Comparison of ENCODE assay signal across 21 cellular contexts in the genomic region with DNA sequence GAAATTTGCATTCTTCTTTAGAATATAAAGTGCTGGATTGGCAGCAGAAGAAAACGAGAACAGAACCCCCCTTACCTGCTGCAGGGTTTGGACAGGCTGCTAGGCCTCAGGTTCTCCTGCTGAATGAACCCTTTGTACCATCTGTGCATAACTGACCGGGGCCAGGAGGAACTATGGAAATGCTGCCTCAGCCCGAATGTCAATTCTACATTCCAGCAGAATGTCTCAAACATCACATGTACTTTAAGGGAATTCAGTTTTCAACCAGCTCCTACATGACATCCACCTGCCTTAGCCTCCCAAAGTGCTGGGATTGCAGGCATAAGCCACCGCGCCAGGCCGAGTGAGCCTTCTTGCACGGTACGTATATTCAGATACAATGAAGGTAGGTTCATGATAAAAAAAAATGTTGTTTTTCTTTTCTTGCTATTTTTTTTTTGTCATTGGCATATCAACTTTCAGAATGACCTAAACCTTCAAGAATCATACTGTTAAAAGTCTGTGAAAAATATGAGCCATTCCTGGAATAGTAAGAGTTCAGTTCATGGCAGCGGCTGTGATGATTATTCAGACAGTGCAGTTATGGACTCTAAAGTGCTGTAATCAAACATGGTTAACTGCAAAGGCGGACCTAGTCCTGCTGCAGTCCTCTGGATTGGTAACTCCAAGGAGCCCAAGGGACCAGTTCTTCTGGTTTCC.
A peak's percentile ranks its signal among the peaks of the same experiment; 100 is the strongest.
DNase-seq lines count a peak whose midpoint lies in the region; ATAC-seq, FAIRE-seq and TF ChIP-seq lines count a peak whose summit lies in the region.
"Had no signal": no experiment of that assay in that cellular context is flagged by ENCODE, and none has a peak within 500 bp of the region (broad histone marks: within the 10 kb centered on the region; RNA-seq: fewer than 3 reads in every experiment).

No MANE protein-coding gene starts in this region.

- dilution Hi-C loops in mammary epithelial cell (cut with HindIII; ENCODE audit: low sequenced_read_pairs): no loop called here

- DNase-seq in breast epithelium (ENCODE audit: low spot score in 2 of 2) (no peak), mammary epithelial cell (no peak), astrocyte of the hippocampus (ENCODE audit: low read depth, low spot score) (peak; percentile 71), kidney tubule cell (ENCODE audit: low spot score) (peak; percentile 62), urothelium cell line (ENCODE audit: low spot score) (peak; percentile 51), DMS53 treated with DMSO at 0.1 percent for 48 hours (lab: John Stamatoyannopoulos, UW; ENCODE audit: unreplicated experiment) (no peak), HuH-7.5 (ENCODE audit: low spot score) (no peak)
- DNase-seq: activated CD4-positive, alpha-beta T cell treated with anti-CD3 and anti-CD28 coated beads for 36 hours; activated CD8-positive, alpha-beta memory T cell treated with anti-CD3 and anti-CD28 coated beads, Interleukin-2, amount 50 U/mL, for 4 hours; CD4-positive, alpha-beta T cell; effector memory CD4-positive, alpha-beta T cell; NCI-H1048; NCI-H2171; testis had no signal

- H3K27me3 ChIP-seq in breast epithelium (no peaks in the 10 kb centered on the region), mammary epithelial cell (ENCODE audit: insufficient read depth, low read length) (no peaks in the 10 kb centered on the region)
- H3K27me3 ChIP-seq: right atrium auricular region, testis had no signal

- H3K9ac ChIP-seq in mammary epithelial cell (ENCODE audit: insufficient read depth, low read length): no peak overlapping the region

- H3K36me3 ChIP-seq in breast epithelium (no peaks in the 10 kb centered on the region), mammary epithelial cell (ENCODE audit: insufficient read depth, low read length) (no peaks in the 10 kb centered on the region)
- H3K36me3 ChIP-seq: HAP-1, right atrium auricular region had no signal

- no TSS peak for BruUV-seq in mammary epithelial cell (replicated peaks; lab: Mats Ljungman, UMichigan)

- intact Hi-C loops in breast epithelium (cut with DNase I; ENCODE audit: low total_unique reads): no loop called here
- intact Hi-C loops in mammary epithelial cell (cut with micrococcal nuclease): no loop called here

- H3K9me3 ChIP-seq in breast epithelium (no peaks in the 10 kb centered on the region), mammary epithelial cell (replicated peaks; ENCODE audit: insufficient read depth, low read length) (no peaks in the 10 kb centered on the region)
- H3K9me3 ChIP-seq: HAP-1, right atrium auricular region, testis had no signal

- TF ChIP-seq POLR2A in breast epithelium (IDR thresholded peaks at IDR 0.05): no peak

- in situ Hi-C loops in mammary epithelial cell (cut with MboI; ENCODE audit: low sequenced_read_pairs in 2 of 2): no loop called here

- H3K27ac ChIP-seq in breast epithelium: peak overlapping the region; percentile 12 to 30
- H3K27ac ChIP-seq in mammary epithelial cell (ENCODE audit: insufficient read depth, low read depth, low read length): no peak overlapping the region
- H3K27ac ChIP-seq: 22Rv1, right atrium auricular region, testis had no signal

- CTCF ChIA-PET in mammary epithelial cell (lab: Charles Lee; ENCODE audit: low non-redundant PET): no interaction called here

- H3K4me3 ChIP-seq in breast epithelium (no peak overlapping the region), mammary epithelial cell (replicated peaks in 1 of 3; ENCODE audit: insufficient read depth in 1 of 3, low read depth in 2 of 3, low read length in 3 of 3) (no peak overlapping the region)
- H3K4me3 ChIP-seq: GM12878, HAP-1, right atrium auricular region, testis had no signal

- no peak overlapping the region for H2AFZ ChIP-seq in mammary epithelial cell (ENCODE audit: low read depth, low read length)

- no peak for ATAC-seq in GM21360 (IDR thresholded peaks at IDR 0.05; ENCODE audit: unreplicated experiment)
- ATAC-seq: activated CD4-positive, alpha-beta T cell treated with anti-CD3 and anti-CD28 coated beads for 36 hours; GM12878; Right ventricle myocardium inferior had no signal

- H3K4me2 ChIP-seq in mammary epithelial cell (ENCODE audit: insufficient read depth, low read depth, low read length): no peak overlapping the region

- H3K79me2 ChIP-seq in mammary epithelial cell (ENCODE audit: insufficient read depth, low read length): no peaks in the 10 kb centered on the region

- no peak for TF ChIP-seq CTCF in breast epithelium (IDR thresholded peaks at IDR 0.05)
- TF ChIP-seq CTCF in mammary epithelial cell (conservative IDR thresholded peaks at IDR 0.05 in 1 of 2, IDR thresholded peaks at IDR 0.05 in 1 of 2; ENCODE audit: extremely low read depth in 1 of 2, insufficient read depth in 1 of 2, low read depth in 1 of 2, low read length in 2 of 2): no peak

- peaks cover 0 to 6% of the 10 kb centered on the region in 2 donors for H3K4me1 ChIP-seq in breast epithelium
- peaks cover 6% of the 10 kb centered on the region for H3K4me1 ChIP-seq in mammary epithelial cell (ENCODE audit: insufficient read depth, low read length)
- H3K4me1 ChIP-seq: HAP-1, right atrium auricular region, testis had no signal

- 62% methylated on average over 10 of the region's 10 CpGs for WGBS in mammary epithelial cell (ENCODE audit: low coverage, missing lambda C conversion rate)

- no peak for FAIRE-seq in urothelium cell line (lab: Jason Lieb, UNC)
- FAIRE-seq: frontal cortex, GM12878 had no signal

- no peaks in the 10 kb centered on the region for H4K20me1 ChIP-seq in mammary epithelial cell (ENCODE audit: insufficient read depth, low read length)

Comparison
In these comparisons a context has a peak if more than half of its experiments do, and no peak if none do; other contexts are left out.
1. DNase-seq: peak in astrocyte of the hippocampus (single experiment), kidney tubule cell (single experiment) and urothelium cell line (single experiment); none in breast epithelium (0 of 2), mammary epithelial cell (single experiment), DMS53 treated with DMSO at 0.1 percent for 48 hours (single experiment) and HuH-7.5 (single experiment).